Comparison of ENCODE assay signal across 31 cellular contexts in genomic region chr3:34544136-34544535, GRCh38.
"Had no signal": no experiment of that assay in that cellular context is flagged by ENCODE, and none has a peak within 500 bp of the region (broad histone marks: within the 10 kb centered on the region; RNA-seq: fewer than 3 reads in every experiment).

No MANE protein-coding gene starts in this region.

- H3K4me1 ChIP-seq: ascending aorta had no signal

- H3K27ac ChIP-seq: ascending aorta, cardiac muscle cell, WERI-Rb-1 had no signal

- H3K36me3 ChIP-seq: ascending aorta, cardiac muscle cell, WERI-Rb-1 had no signal

- H3K9me3 ChIP-seq: ascending aorta had no signal

- H3K27me3 ChIP-seq: ascending aorta, cardiac muscle cell had no signal

- DNase-seq: activated CD4-positive, alpha-beta memory T cell treated with anti-CD3 and anti-CD28 coated beads, Interleukin-2, amount 10 ng/mL, durations not matched to agents 7 days and 5 days; activated CD4-positive, alpha-beta T cell treated with anti-CD3 and anti-CD28 coated beads for 1 hour; activated CD4-positive, alpha-beta T cell treated with anti-CD3 and anti-CD28 coated beads for 36 hours; activated CD4-positive, alpha-beta T cell treated with anti-CD3 and anti-CD28 coated beads for 48 hours; activated CD4-positive, alpha-beta T cell treated with anti-CD3 and anti-CD28 coated beads, Interleukin-2, amount 10 ng/mL, durations not matched to agents 7 days and 5 days; activated CD4-positive, alpha-beta T cell treated with anti-CD3 and anti-CD28 coated beads, Interleukin-2, amount 50 U/mL, for 48 hours; activated CD4-positive, CD25-positive, alpha-beta regulatory T cell; activated CD8-positive, alpha-beta memory T cell treated with anti-CD3 and anti-CD28 coated beads for 24 hours; activated CD8-positive, alpha-beta memory T cell treated with anti-CD3 and anti-CD28 coated beads, Interleukin-2, amount 10 ng/mL, durations not matched to agents 7 days and 5 days; activated CD8-positive, alpha-beta memory T cell treated with anti-CD3 and anti-CD28 coated beads, Interleukin-2, amount 50 U/mL, for 48 hours; activated CD8-positive, alpha-beta T cell treated with anti-CD3 and anti-CD28 coated beads, Interleukin-2, amount 10 ng/mL, durations not matched to agents 7 days and 5 days; activated effector memory CD4-positive, alpha-beta T cell treated with Interleukin-2 at 50 U/mL for 16 hours; activated gamma-delta T cell; activated naive CD4-positive, alpha-beta T cell treated with anti-CD3 and anti-CD28 coated beads, Interleukin-2, amount 10 ng/mL, durations not matched to agents 7 days and 5 days; activated naive CD4-positive, alpha-beta T cell treated with Interleukin-2 at 50 U/mL for 16 hours; activated naive CD8-positive, alpha-beta T cell treated with anti-CD3 and anti-CD28 coated beads, Interleukin-2, amount 10 ng/mL, durations not matched to agents 7 days and 5 days; activated naive CD8-positive, alpha-beta T cell treated with anti-CD3 and anti-CD28 coated beads, Interleukin-2, amount 50 U/mL, for 24 hours; activated T-cell treated with anti-CD3 and anti-CD28 coated beads, Interleukin-2, amount 50 U/mL, for 24 hours; activated T-cell treated with anti-CD3 and anti-CD28 coated beads, Interleukin-2, amount 50 U/mL, for 48 hours; amygdala; anterior cingulate cortex; caudate nucleus; cerebellar nuclear complex; T-helper 1 cell; T-helper 2 cell; T-helper 9 cell; WERI-Rb-1 had no signal

- H3K4me3 ChIP-seq: ascending aorta, cardiac muscle cell had no signal

- ATAC-seq: activated CD4-positive, alpha-beta T cell treated with anti-CD3 and anti-CD28 coated beads for 36 hours; activated CD4-positive, CD25-positive, alpha-beta regulatory T cell treated with anti-CD3 and anti-CD28 coated beads, Interleukin-2, amount 50 U/mL, for 24 hours; activated CD8-positive, alpha-beta memory T cell treated with anti-CD3 and anti-CD28 coated beads, Interleukin-2, amount 10 ng/mL, durations not matched to agents 7 days and 5 days; activated CD8-positive, alpha-beta T cell treated with anti-CD3 and anti-CD28 coated beads, Interleukin-2, amount 10 ng/mL, durations not matched to agents 7 days and 5 days; activated naive CD8-positive, alpha-beta T cell treated with anti-CD3 and anti-CD28 coated beads, Interleukin-2, amount 50 U/mL, for 24 hours; WTC11 had no signal
